In genomic region chr3:185687479-185687878, GRCh38 we compare ENCODE assay signal across 21 cellular contexts.
A peak's percentile ranks its signal among the peaks of the same experiment; 100 is the strongest.
DNase-seq lines count a peak whose midpoint lies in the region; ATAC-seq, FAIRE-seq and TF ChIP-seq lines count a peak whose summit lies in the region.
"Had no signal": no experiment of that assay in that cellular context is flagged by ENCODE, and none has a peak within 500 bp of the region (broad histone marks: within the 10 kb centered on the region; RNA-seq: fewer than 3 reads in every experiment).

No MANE protein-coding gene starts in this region.

- ATAC-seq in Panc1, result no peak
- no peak for ATAC-seq in GM18907 (IDR thresholded peaks at IDR 0.05; ENCODE audit: unreplicated experiment)
- ATAC-seq in GM21515 (IDR thresholded peaks at IDR 0.05; ENCODE audit: unreplicated experiment), result no peak
- ATAC-seq: activated T-cell treated with anti-CD3 and anti-CD28 coated beads, Interleukin-2, amount 50 U/mL, for 4 hours; heart left ventricle had no signal

- no peaks in the 10 kb centered on the region for H4K20me1 ChIP-seq in endothelial cell of umbilical vein (replicated peaks; ENCODE audit: control insufficient read depth, extremely low read depth, insufficient read depth, low read length)

- H3K27ac ChIP-seq in Panc1 (ENCODE audit: low read length), result peak overlapping the region; percentile 71
- peak overlapping the region; percentile 93 for H3K27ac ChIP-seq in endothelial cell of umbilical vein (ENCODE audit: insufficient read depth, low read depth, low read length)
- H3K27ac ChIP-seq: heart left ventricle, HL-60, uterus had no signal

- CTCF ChIA-PET in Panc1 (lab: Charles Lee) (interaction anchor here (0.9 kb wide), 1 partner anchor 40 kb away, joined by 4 read pairs; no protein-coding TSS in a partner anchor), endothelial cell of umbilical vein (lab: Charles Lee) (interaction anchor here (0.9 to 4.6 kb wide), 5 partner anchors 10 to 81 kb away, joined by 3 to 29 read pairs (median 5); no protein-coding TSS in a partner anchor)

- H3K36me3 ChIP-seq in Panc1 (ENCODE audit: control insufficient read depth, insufficient read depth, low read length), result peaks cover 10% of the 10 kb centered on the region
- peaks cover 12 to 18% of the 10 kb centered on the region in 2 experiments for H3K36me3 ChIP-seq in endothelial cell of umbilical vein (ENCODE audit: control insufficient read depth in 2 of 2, extremely low read depth in 1 of 2, insufficient read depth in 2 of 2, low read length in 2 of 2)
- peaks cover 70% of the 10 kb centered on the region for H3K36me3 ChIP-seq in skeletal muscle satellite cell (ENCODE audit: insufficient read depth, low read length)
- H3K36me3 ChIP-seq: uterus had no signal

- no peak overlapping the region for H3K4me2 ChIP-seq in endothelial cell of umbilical vein (ENCODE audit: insufficient read depth, low read length)
- no peak overlapping the region for H3K4me2 ChIP-seq in skeletal muscle satellite cell (ENCODE audit: low read length)

- no peak for TF ChIP-seq POLR2A in endothelial cell of umbilical vein (IDR thresholded peaks at IDR 0.05; ENCODE audit: low read depth, low read length)

- no peaks in the 10 kb centered on the region for H3K27me3 ChIP-seq in Panc1 (ENCODE audit: control insufficient read depth, insufficient read depth, low read length)
- H3K27me3 ChIP-seq in endothelial cell of umbilical vein (ENCODE audit: control insufficient read depth in 2 of 2, insufficient read depth in 2 of 2, low read length in 2 of 2), result no peaks in the 10 kb centered on the region
- H3K27me3 ChIP-seq in skeletal muscle satellite cell (ENCODE audit: control insufficient read depth, insufficient read depth, low read length), result no peaks in the 10 kb centered on the region
- H3K27me3 ChIP-seq: heart left ventricle, uterus had no signal

- dilution Hi-C loops in endothelial cell of umbilical vein (cut with MboI; ENCODE audit: extremely low pct_ligation_motif_present, low sequenced_read_pairs), result no loop called here

- intact Hi-C loops in Panc1 (cut with micrococcal nuclease; ENCODE audit: unreplicated experiment), result no loop called here
- intact Hi-C loops in endothelial cell of umbilical vein (cut with micrococcal nuclease), result no loop called here

- H3K9me3 ChIP-seq in Panc1 (ENCODE audit: control insufficient read depth, insufficient read depth, low read depth, low read length), result no peaks in the 10 kb centered on the region; the same call in 1 of the 2 replicates
- no peaks in the 10 kb centered on the region for H3K9me3 ChIP-seq in endothelial cell of umbilical vein (replicated peaks; ENCODE audit: control insufficient read depth, insufficient read depth, low read length)
- no peaks in the 10 kb centered on the region for H3K9me3 ChIP-seq in skeletal muscle satellite cell (replicated peaks; ENCODE audit: low read length)
- H3K9me3 ChIP-seq: heart left ventricle, uterus had no signal

- H3K9me1 ChIP-seq in endothelial cell of umbilical vein (replicated peaks; ENCODE audit: control insufficient read depth, extremely low read depth, insufficient read depth, low read length), result no peaks in the 10 kb centered on the region

- H3K4me3 ChIP-seq in Panc1 (ENCODE audit: low read depth in 2 of 2, low read length in 2 of 2) (no peak overlapping the region), endothelial cell of umbilical vein (replicated peaks in 1 of 3; ENCODE audit: insufficient read depth in 1 of 3, low read depth in 1 of 3, low read length in 3 of 3) (no peak overlapping the region), skeletal muscle satellite cell (ENCODE audit: low read length) (no peak overlapping the region)
- H3K4me3 ChIP-seq: heart left ventricle, uterus had no signal

- in situ Hi-C loops in Panc1 (cut with HindIII; ENCODE audit: low pct_unique_long_range_greater_than_20kb, low sequenced_read_pairs), result no loop called here

- BruUV-seq in Panc1 (replicated peaks; lab: Mats Ljungman, UMichigan) (no TSS peak), endothelial cell of umbilical vein (replicated peaks; lab: Mats Ljungman, UMichigan) (no TSS peak)

- peaks cover 29% of the 10 kb centered on the region for H3K79me2 ChIP-seq in endothelial cell of umbilical vein (ENCODE audit: control insufficient read depth, insufficient read depth, low read length)

- H3K4me1 ChIP-seq in Panc1 (ENCODE audit: control insufficient read depth, insufficient read depth, low read length), result peaks cover 20% of the 10 kb centered on the region
- H3K4me1 ChIP-seq in endothelial cell of umbilical vein (ENCODE audit: control insufficient read depth, extremely low read depth, insufficient read depth, low read length), result peaks cover 19% of the 10 kb centered on the region
- peaks cover 24% of the 10 kb centered on the region for H3K4me1 ChIP-seq in skeletal muscle satellite cell (ENCODE audit: control insufficient read depth, insufficient read depth, low read length)
- H3K4me1 ChIP-seq: heart left ventricle, uterus had no signal

- TF ChIP-seq CTCF in Panc1 (IDR thresholded peaks at IDR 0.05) (no peak), endothelial cell of umbilical vein (IDR thresholded peaks at IDR 0.05; ENCODE audit: extremely low read depth in 1 of 2, insufficient read depth in 1 of 2, low read depth in 1 of 2, low read length in 2 of 2) (no peak)

- H3K9ac ChIP-seq in endothelial cell of umbilical vein (replicated peaks; ENCODE audit: extremely low read depth, insufficient read depth, low read length), result no peak overlapping the region
- H3K9ac ChIP-seq in skeletal muscle satellite cell (ENCODE audit: low read depth, low read length), result peak overlapping the region; percentile 75

- FAIRE-seq in endothelial cell of umbilical vein (lab: Jason Lieb, UNC), result peak; percentile 8

- H2AFZ ChIP-seq in endothelial cell of umbilical vein (ENCODE audit: low read depth, low read length), result no peak overlapping the region

- POLR2A ChIA-PET in Panc1 (lab: Charles Lee) (no interaction called here), endothelial cell of umbilical vein (lab: Charles Lee) (interaction anchor here (0.7 kb wide), 1 partner anchor 225 kb away, joined by 3 read pairs; no protein-coding TSS in a partner anchor)

- peak; percentile 59 for DNase-seq in NCI-H2171 treated with DMSO at 0.1 percent for 48 hours (lab: John Stamatoyannopoulos, UW)
- no peak for DNase-seq in NCI-H2171 (lab: John Stamatoyannopoulos, UW)
- DNase-seq in Panc1 (ENCODE audit: low read depth, low spot score), result no peak
- DNase-seq in endothelial cell of umbilical vein (ENCODE audit: low read depth, low spot score), result no peak
- DNase-seq in activated gamma-delta T cell (lab: John Stamatoyannopoulos, UW), result no peak
- DNase-seq: activated CD4-positive, alpha-beta T cell treated with anti-CD3 and anti-CD28 coated beads, Interleukin-2, amount 50 U/mL, for 48 hours; activated naive CD8-positive, alpha-beta T cell treated with anti-CD3 and anti-CD28 coated beads, Interleukin-2, amount 10 ng/mL, durations not matched to agents 7 days and 5 days; activated T-cell treated with anti-CD3 and anti-CD28 coated beads, Interleukin-2, amount 50 U/mL, for 4 hours; CD4-positive, CD25-positive, alpha-beta regulatory T cell; DND-41; GOT3; heart left ventricle; islet precursor cell; KG1; NCI-H1417 treated with DMSO at 0.1 percent for 48 hours; stimulated activated CD4-positive, alpha-beta T cell treated with anti-CD3 and anti-CD28 coated beads, Interleukin-15, amount 100 ng/mL, for 24 hours; uterus had no signal

TF ChIP-seq in endothelial cell of umbilical vein, 7 proteins besides CTCF, POLR2A, EP300 and RAD21:
- no peak for TF ChIP-seq MAX (IDR thresholded peaks at IDR 0.05; ENCODE audit: insufficient read depth, insufficient read length)
- no peak for TF ChIP-seq POLR2AphosphoS5 (IDR thresholded peaks at IDR 0.05; ENCODE audit: insufficient read depth, low read depth, low read length)
- TF ChIP-seq MYC (IDR thresholded peaks at IDR 0.05; ENCODE audit: low read depth, low read length), result no peak
- TF ChIP-seq EZH2 (IDR thresholded peaks at IDR 0.05; ENCODE audit: borderline replicate concordance, low read depth, low read length, severe bottlenecking), result no peak
- no peak for TF ChIP-seq FOS (IDR thresholded peaks at IDR 0.05; ENCODE audit: borderline replicate concordance, insufficient read depth, low read length)
